Comparison of ENCODE assay signal across 8 cellular contexts in genomic region chr19:33796164-33797100, GRCh38. TPM values are rescaled to one million over a fixed set of nuclear protein-coding genes. Genes with fewer than 3 reads are reported as not detected.
A peak's percentile ranks its signal among the peaks of the same experiment; 100 is the strongest.
DNase-seq lines count a peak whose midpoint lies in the region; ATAC-seq, FAIRE-seq and TF ChIP-seq lines count a peak whose summit lies in the region.

Gene KCTD15, plus strand, starts transcription at chr19:33796870. Its CDS starts 3,585 bp downstream, at chr19:33800455.

- peaks cover 18% of the 10 kb centered on the region for H3K4me1 ChIP-seq in HEK293 (ENCODE audit: control insufficient read depth, insufficient read depth, low read length)
- peaks cover 8% of the 10 kb centered on the region for H3K4me1 ChIP-seq in HepG2 (ENCODE audit: insufficient read depth, low read length)
- no peaks in the 10 kb centered on the region for H3K4me1 ChIP-seq in Karpas-422 (ENCODE audit: low read length)

- POLR2A ChIA-PET in AG04450 (lab: Yijun Ruan, JAX), result interaction anchor here (0.5 to 0.7 kb wide), 3 partner anchors 80 to 620 kb away, joined by 3 to 6 read pairs (median 3); no protein-coding TSS in a partner anchor
- POLR2A ChIA-PET in HEK293 (lab: Yijun Ruan, JAX), result interaction anchor here (0.5 to 2.6 kb wide), 15 partner anchors 9 to 609 kb away, joined by 3 to 16 read pairs (median 4); partner anchors contain the start of gene CEBPA
- POLR2A ChIA-PET in HepG2 (lab: Yijun Ruan, JAX), result interaction anchor here (0.5 to 1.5 kb wide), 4 partner anchors 8 to 620 kb away, joined by 3 to 4 read pairs (median 3); no protein-coding TSS in a partner anchor

- H3K4me2 ChIP-seq in HepG2 (ENCODE audit: low read depth, low read length) (peak within 1 kb of the TSS; percentile 73), Karpas-422 (ENCODE audit: low read depth, low read length, poor library complexity, severe bottlenecking) (no peak within 1 kb of the TSS)

- TF ChIP-seq EP300 in HepG2 (IDR thresholded peaks at IDR 0.05; ENCODE audit: low read depth in 2 of 2, low read length in 2 of 2), result no peak
- TF ChIP-seq EP300 in HepG2 (CRISPR knock-in tag; IDR thresholded peaks at IDR 0.05; ENCODE audit: borderline replicate concordance), result no peak

- peak in 1 of 2 experiments; percentile 45; a peak in 3 of 4 replicates for TF ChIP-seq POLR2A in HepG2 (IDR thresholded peaks at IDR 0.05; ENCODE audit: insufficient read depth in 1 of 2, low read depth in 2 of 2, low read length in 2 of 2)

- 0 out of 2 replicates have a peak, but pooled peaks have one; percentile 15 for TF ChIP-seq RAD21 in HepG2 (CRISPR knock-in tag; IDR thresholded peaks at IDR 0.05)

- H2AFZ ChIP-seq in HepG2 (ENCODE audit: low read length) (no peak within 1 kb of the TSS), Karpas-422 (ENCODE audit: low read length) (no peak within 1 kb of the TSS)

- ATAC-seq in HepG2 (peak; percentile 51), HG03442 (IDR thresholded peaks at IDR 0.05; ENCODE audit: unreplicated experiment) (no peak)

- peak within 1 kb of the TSS; percentile 73 for H3K27ac ChIP-seq in AG04450 (ENCODE audit: low read depth, low read length)
- H3K27ac ChIP-seq in HEK293 (ENCODE audit: extremely low read depth, low read depth, low read length), result peak within 1 kb of the TSS; percentile 100
- peak within 1 kb of the TSS; percentile 92 for H3K27ac ChIP-seq in HepG2 (ENCODE audit: extremely low read length, insufficient read depth, low read length)
- H3K27ac ChIP-seq in Karpas-422 (ENCODE audit: low read length), result no peak within 1 kb of the TSS

- H3K9me3 ChIP-seq in AG04450 (ENCODE audit: control insufficient read depth, insufficient read depth, low read length), result no peaks in the 10 kb centered on the region; the same call in 1 of the 2 replicates
- H3K9me3 ChIP-seq in HEK293 (ENCODE audit: control insufficient read depth, insufficient read depth, low read depth, low read length), result no peaks in the 10 kb centered on the region
- H3K9me3 ChIP-seq in HepG2 (ENCODE audit: low read length), result no peaks in the 10 kb centered on the region
- no peaks in the 10 kb centered on the region for H3K9me3 ChIP-seq in Karpas-422 (ENCODE audit: low read length)

- H3K4me3 ChIP-seq in AG04450 (ENCODE audit: low read depth, low read length), result peak within 1 kb of the TSS; percentile 76
- peak within 1 kb of the TSS; percentile 63 for H3K4me3 ChIP-seq in HEK293 (ENCODE audit: low read depth, low read length)
- peak within 1 kb of the TSS; percentile 83 to 89 (median 89) for H3K4me3 ChIP-seq in HepG2 (replicated peaks in 1 of 3; ENCODE audit: insufficient read depth in 1 of 3, low read depth in 2 of 3, low read length in 3 of 3)
- H3K4me3 ChIP-seq in Karpas-422 (ENCODE audit: low read length), result no peak within 1 kb of the TSS

- 1% methylated on average over 37 of the region's 125 CpGs for WGBS in HepG2 (ENCODE audit: low lambda C conversion rate)

- H3K9ac ChIP-seq in HepG2 (ENCODE audit: insufficient read depth, low read depth, low read length) (peak within 1 kb of the TSS; percentile 88), Karpas-422 (ENCODE audit: low read length) (no peak within 1 kb of the TSS)

- DNase-seq in AG04450 (ENCODE audit: low read depth, low spot score) (no peak), SW480 (ENCODE audit: low spot score) (peak; percentile 58), dermis blood vessel endothelial cell (peak; percentile 59), HepG2 (ENCODE audit: low spot score) (no peak), Karpas-422 (no peak)
- DNase-seq in stimulated activated CD8-positive, alpha-beta memory T cell treated with anti-CD3 and anti-CD28 coated beads, Interleukin-4, amount 100 ng/mL, for 48 hours, result peak; percentile 49

- TF ChIP-seq CTCF in AG04450 (IDR thresholded peaks at IDR 0.05; ENCODE audit: low read depth, low read length) (no peak), HEK293 (tag by site-specific recombination; IDR thresholded peaks at IDR 0.05) (peak; percentile 54), HepG2 (CRISPR knock-in tag; IDR thresholded peaks at IDR 0.05) (no peak)

- FAIRE-seq in HepG2 (lab: Jason Lieb, UNC), result no peak

- H4K20me1 ChIP-seq in HepG2 (ENCODE audit: insufficient read depth, low read length), result no peaks in the 10 kb centered on the region
- no peaks in the 10 kb centered on the region for H4K20me1 ChIP-seq in Karpas-422 (ENCODE audit: insufficient read depth, low read depth, low read length)

- peaks cover 16 to 21% of the 10 kb centered on the region in 2 experiments; a peak in 2 of 3 replicates for H3K36me3 ChIP-seq in HEK293 (ENCODE audit: control insufficient read depth in 2 of 2, insufficient read depth in 1 of 2, low read length in 2 of 2)
- peaks cover 5 to 19% of the 10 kb centered on the region in 2 experiments for H3K36me3 ChIP-seq in HepG2 (replicated peaks in 1 of 2; ENCODE audit: control insufficient read depth in 1 of 2, insufficient read depth in 2 of 2, low read length in 2 of 2)
- no peaks in the 10 kb centered on the region for H3K36me3 ChIP-seq in Karpas-422 (ENCODE audit: insufficient read depth, low read length)

- CTCF ChIA-PET in AG04450 (lab: Charles Lee) (interaction anchor here (0.8 to 2.3 kb wide), 4 partner anchors 12 to 200 kb away, joined by 3 to 12 read pairs (median 4); no protein-coding TSS in a partner anchor), HEK293 (lab: Yijun Ruan, JAX) (interaction anchor here (0.6 to 9.5 kb wide), 11 partner anchors 11 to 380 kb away, joined by 3 to 171 read pairs (median 4); no protein-coding TSS in a partner anchor), HepG2 (lab: Yijun Ruan, JAX; ENCODE audit: low intra/inter-chr PET ratio, low total read pairs) (interaction anchor here (1.0 to 3.4 kb wide), 3 partner anchors 18 to 202 kb away, joined by 4 to 20 read pairs (median 11); no protein-coding TSS in a partner anchor)

- BruUV-seq in HepG2 (replicated peaks; lab: Mats Ljungman, UMichigan), result no TSS peak

- H3K9me2 ChIP-seq in Karpas-422 (replicated peaks; ENCODE audit: insufficient read depth, low read length), result no peaks in the 10 kb centered on the region

- H3K79me2 ChIP-seq in HepG2 (ENCODE audit: insufficient read depth, low read length) (no peaks in the 10 kb centered on the region), Karpas-422 (ENCODE audit: low read length) (no peaks in the 10 kb centered on the region)

- intact Hi-C loops in HepG2 (cut with micrococcal nuclease; ENCODE audit: unreplicated experiment), result no loop called here

- H3K27me3 ChIP-seq in AG04450 (ENCODE audit: control insufficient read depth, insufficient read depth, low read length) (peaks cover 6% of the 10 kb centered on the region), HepG2 (ENCODE audit: control insufficient read depth in 1 of 2, insufficient read depth in 2 of 2, low read length in 2 of 2) (peaks cover 1 to 12% of the 10 kb centered on the region in 2 experiments; a peak in 2 of 5 replicates), Karpas-422 (ENCODE audit: low read length) (no peaks in the 10 kb centered on the region)

- in situ Hi-C loops in HepG2 (cut with HindIII; ENCODE audit: extremely low pct_ligation_motif_present, low pct_unique_long_range_greater_than_20kb), result no loop called here

TF ChIP-seq in HEK293, 187 proteins besides CTCF, POLR2A, EP300 and RAD21 (continues in another document):
- peak; percentile 36; the same call in 1 of the 2 replicates for TF ChIP-seq ZBTB17 (tag by site-specific recombination; IDR thresholded peaks at IDR 0.05)

TF ChIP-seq in HepG2, 621 proteins besides CTCF, POLR2A, EP300 and RAD21 (continues in another document):
- TF ChIP-seq ZC3H4 (CRISPR knock-in tag; IDR thresholded peaks at IDR 0.05; ENCODE audit: borderline replicate concordance), result peak; percentile 57; the same call in 1 of the 2 replicates
- no peak for TF ChIP-seq ZNF17 (CRISPR knock-in tag; IDR thresholded peaks at IDR 0.05)

RNA-seq across cellular contexts. Expression of gene KCTD15, which starts in this region (rescaled TPM):
- polyA plus RNA-seq in AG04450 (2011; rRNA removed) (15.6 and 19.7 TPM in 2 replicates), HepG2 (2011; rRNA removed) (13.2 and 19.1 TPM in 2 replicates)
- 11.2 and 11.3 TPM in 2 replicates for polyA minus RNA-seq in AG04450 (2011; rRNA and poly(A)+ RNA removed)
- total RNA-seq in dermis blood vessel endothelial cell (55.3 and 61.8 TPM in 2 replicates), HepG2 (2016; rRNA removed; fragmentation: Illumina TruSeq; extraction: Trizol) (13.4 and 16.7 TPM in 2 replicates)
- total RNA-seq in HepG2 (2016; cell fraction: cytosol; rRNA removed; fragmentation: Illumina TruSeq; extraction: Trizol; ENCODE audit: low read depth), result 8.5 and 10.1 TPM in 2 replicates
- total RNA-seq in HepG2 (2016; cell fraction: insoluble cytoplasmic fraction; rRNA removed; fragmentation: Illumina TruSeq; extraction: Trizol), result 13.8 and 17.7 TPM in 2 replicates
- total RNA-seq in HepG2 (2016; cell fraction: membrane; rRNA removed; fragmentation: Illumina TruSeq; extraction: Trizol), result 22.0 and 23.7 TPM in 2 replicates
- 14.7 and 15.5 TPM in 2 replicates for total RNA-seq in HepG2 (2016; cell fraction: nucleus; rRNA removed; fragmentation: Illumina TruSeq; extraction: Trizol)
- 13.7 and 21.4 TPM in 2 replicates for polyA plus RNA-seq in HepG2 (2011; cell fraction: cytosol; rRNA removed)
- polyA plus RNA-seq in HepG2 (2011; cell fraction: nucleus; rRNA removed), result 60.7 and 80.2 TPM in 2 replicates
- polyA plus RNA-seq in HepG2 (2012), result 6.1 and 12.6 TPM in 2 replicates
- polyA plus RNA-seq in HepG2 (2016; cell fraction: cytosol; fragmentation: Illumina TruSeq; extraction: Trizol; ENCODE audit: low read depth), result 12.7 and 15.4 TPM in 2 replicates
- polyA plus RNA-seq in HepG2 (2016; cell fraction: insoluble cytoplasmic fraction; fragmentation: Illumina TruSeq; extraction: Trizol; ENCODE audit: low read depth), result 17.7 and 18.6 TPM in 2 replicates
- 18.9 and 19.9 TPM in 2 replicates for polyA plus RNA-seq in HepG2 (2016; cell fraction: membrane; fragmentation: Illumina TruSeq; extraction: Trizol; ENCODE audit: low read depth)
- polyA plus RNA-seq in HepG2 (2016; cell fraction: nucleus; fragmentation: Illumina TruSeq; extraction: Trizol; ENCODE audit: insufficient read depth, low read depth), result 28.1 and 31.6 TPM in 2 replicates
- polyA minus RNA-seq in HepG2 (2011; rRNA and poly(A)+ RNA removed; ENCODE audit: low replicate concordance), result 25.7 and 46.7 TPM in 2 replicates
- polyA minus RNA-seq in HepG2 (2011; cell fraction: cytosol; rRNA and poly(A)+ RNA removed), result 5.5 and 6.6 TPM in 2 replicates
- polyA minus RNA-seq in HepG2 (2011; cell fraction: nucleus; rRNA and poly(A)+ RNA removed), result 7.8 and 10.0 TPM in 2 replicates
- not detected in 2 replicates for total RNA-seq in Karpas-422 (2014; rRNA removed; shearing (Covaris generic); ENCODE audit: low replicate concordance)

Comparison
In these comparisons a context has a peak if more than half of its experiments do, and no peak if none do; other contexts are left out.
1. DNase-seq: peak in SW480 (single experiment), dermis blood vessel endothelial cell (single experiment) and stimulated activated CD8-positive, alpha-beta memory T cell treated with anti-CD3 and anti-CD28 coated beads, Interleukin-4, amount 100 ng/mL, for 48 hours (single experiment); none in AG04450 (single experiment), HepG2 (single experiment) and Karpas-422 (single experiment).